ENCODE assay signal across 8 cellular contexts in the genomic region with DNA sequence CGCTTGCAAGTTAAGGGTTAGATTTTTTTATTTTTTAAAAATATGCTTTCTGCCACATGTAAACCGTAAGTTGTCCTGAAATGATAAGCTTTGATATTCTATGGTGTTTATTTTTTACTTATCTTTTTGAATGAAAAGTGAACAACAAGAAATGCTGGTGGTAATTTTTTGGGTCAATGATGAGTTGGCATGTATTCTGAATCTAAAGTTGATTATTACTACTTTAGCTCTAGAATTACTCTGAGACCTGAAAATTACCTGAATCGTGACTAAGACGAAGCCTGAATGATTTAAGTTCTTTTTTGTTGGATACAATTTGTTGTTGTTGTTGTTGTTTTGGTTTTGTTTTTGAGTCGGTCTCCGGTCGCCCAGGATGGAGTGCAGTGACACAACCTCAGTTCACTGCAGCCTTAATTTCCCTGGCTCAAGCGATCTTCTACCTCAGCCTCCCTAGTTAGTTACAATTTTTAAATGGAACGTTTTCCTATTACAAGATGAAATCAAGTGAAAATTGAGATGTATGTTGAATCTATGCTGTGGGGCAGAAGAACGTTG. TPM values are rescaled to one million over a fixed set of nuclear protein-coding genes. Genes with fewer than 3 reads are reported as not detected.
DNase-seq lines count a peak whose midpoint lies in the region; ATAC-seq and TF ChIP-seq lines count a peak whose summit lies in the region.

No MANE protein-coding gene starts in this region.

- no peak for ATAC-seq in activated T-cell treated with anti-CD3 and anti-CD28 coated beads, Interleukin-2, amount 50 U/mL, for 4 hours
- ATAC-seq in HG02981 (IDR thresholded peaks at IDR 0.05; ENCODE audit: unreplicated experiment), result no peak

- H3K4me1 ChIP-seq in adipocyte (ENCODE audit: control insufficient read depth, insufficient read depth, low read length), result peaks cover 42% of the 10 kb centered on the region
- peaks cover 8 to 45% (median 35%) of the 10 kb centered on the region in 4 donors for H3K4me1 ChIP-seq in liver (ENCODE audit: control insufficient read depth in 4 of 4, insufficient read depth in 4 of 4, low read length in 3 of 4)
- peaks cover 11% of the 10 kb centered on the region for H3K4me1 ChIP-seq in thymus (ENCODE audit: control insufficient read depth, insufficient read depth, low read length)

- 2% methylated on average over 10 of the region's 10 CpGs for WGBS in liver
- 5% methylated on average over 10 of the region's 10 CpGs for WGBS in thymus

- DNase-seq in activated T-cell treated with anti-CD3 and anti-CD28 coated beads, Interleukin-2, amount 50 U/mL, for 4 hours, result no peak
- DNase-seq in activated T-cell treated with anti-CD3 and anti-CD28 coated beads, Interleukin-2, amount 50 U/mL, for 1 hour, result no peak
- peak; percentile 30 for DNase-seq in adipocyte (ENCODE audit: low read depth)
- no peak for DNase-seq in GM13977 (ENCODE audit: low spot score)
- DNase-seq in NCI-H128 (lab: John Stamatoyannopoulos, UW; ENCODE audit: unreplicated experiment), result no peak

- H3K27ac ChIP-seq in liver (ENCODE audit: low read depth in 1 of 2, low read length in 2 of 2), result peak overlapping the region in 1 of 2 donors; percentile 80
- no peak overlapping the region for H3K27ac ChIP-seq in thymus (ENCODE audit: low read depth)

- H3K36me3 Mint-ChIP-seq in activated T-cell treated with anti-CD3 and anti-CD28 coated beads, Interleukin-2, amount 50 U/mL, for 4 hours (ENCODE audit: insufficient read depth), result peaks cover 53% of the 10 kb centered on the region

- peaks cover 40% of the 10 kb centered on the region for H3K4me1 Mint-ChIP-seq in activated T-cell treated with anti-CD3 and anti-CD28 coated beads, Interleukin-2, amount 50 U/mL, for 4 hours (ENCODE audit: low read depth)

- peak overlapping the region; percentile 96 for H3K4me3 Mint-ChIP-seq in activated T-cell treated with anti-CD3 and anti-CD28 coated beads, Interleukin-2, amount 50 U/mL, for 4 hours

- H3K9me3 ChIP-seq in adipocyte (ENCODE audit: control insufficient read depth, low read length) (no peaks in the 10 kb centered on the region), liver (ENCODE audit: control insufficient read depth in 4 of 4, low read length in 3 of 4) (no peaks in the 10 kb centered on the region), thymus (ENCODE audit: control insufficient read depth) (no peaks in the 10 kb centered on the region)

- in situ Hi-C loops in GM13977 (cut with MboI; ENCODE audit: low pct_unique_long_range_greater_than_20kb, low sequenced_read_pairs, unreplicated experiment), result no loop called here

- peak overlapping the region; percentile 99 for H3K9ac ChIP-seq in adipocyte (ENCODE audit: low read length)
- peak overlapping the region; percentile 92 to 94 for H3K9ac ChIP-seq in liver (ENCODE audit: low read depth in 1 of 2, low read length in 2 of 2)

- peaks cover 41% of the 10 kb centered on the region for H3K36me3 ChIP-seq in adipocyte (ENCODE audit: control insufficient read depth, insufficient read depth, low read length, severe bottlenecking)
- H3K36me3 ChIP-seq in liver (ENCODE audit: control insufficient read depth in 4 of 4, insufficient read depth in 3 of 4, low read depth in 1 of 4, low read length in 3 of 4), result peaks cover under 1 to 10% (median 4%) of the 10 kb centered on the region in 4 donors
- H3K36me3 ChIP-seq in thymus (ENCODE audit: control insufficient read depth, insufficient read depth), result peaks cover 6% of the 10 kb centered on the region

- no peak for TF ChIP-seq RAD21 in liver (IDR thresholded peaks at IDR 0.05)

- H3K27me3 ChIP-seq in adipocyte (replicated peaks; ENCODE audit: control insufficient read depth, insufficient read depth, low read length), result no peaks in the 10 kb centered on the region
- no peaks in the 10 kb centered on the region for H3K27me3 ChIP-seq in liver (ENCODE audit: control insufficient read depth in 4 of 4, insufficient read depth in 4 of 4, low read length in 3 of 4)
- H3K27me3 ChIP-seq in thymus (ENCODE audit: control insufficient read depth, insufficient read depth), result no peaks in the 10 kb centered on the region

- no peaks in the 10 kb centered on the region for H3K9me3 Mint-ChIP-seq in activated T-cell treated with anti-CD3 and anti-CD28 coated beads, Interleukin-2, amount 50 U/mL, for 4 hours

- H3K4me3 ChIP-seq in adipocyte (ENCODE audit: low read length) (peak overlapping the region; percentile 99), liver (ENCODE audit: low read depth in 1 of 3, low read length in 3 of 3) (peak overlapping the region; percentile 59 to 91 (median 89)), thymus (ENCODE audit: low read length) (peak overlapping the region; percentile 96)

- TF ChIP-seq CTCF in liver (IDR thresholded peaks at IDR 0.05; ENCODE audit: low read depth, low read length, missing input control) (no peak), GM13977 (IDR thresholded peaks at IDR 0.05; ENCODE audit: extremely low read depth, insufficient read depth, missing control alignments) (no peak)

- no peaks in the 10 kb centered on the region for H3K27me3 Mint-ChIP-seq in activated T-cell treated with anti-CD3 and anti-CD28 coated beads, Interleukin-2, amount 50 U/mL, for 4 hours (ENCODE audit: low read depth)

TF ChIP-seq in liver, 16 proteins besides CTCF, POLR2A, EP300 and RAD21:
- TF ChIP-seq GABPA (IDR thresholded peaks at IDR 0.05 in 1 of 2, conservative IDR thresholded peaks at IDR 0.05 in 1 of 2) (no peak), EGR1 (IDR thresholded peaks at IDR 0.05; ENCODE audit: low read depth in 2 of 2) (no peak), JUND (IDR thresholded peaks at IDR 0.05) (no peak), HNF4G (IDR thresholded peaks at IDR 0.05) (no peak), FOXA2 (IDR thresholded peaks at IDR 0.05) (no peak), TAF1 (conservative IDR thresholded peaks at IDR 0.05) (no peak), RXRA (IDR thresholded peaks at IDR 0.05) (no peak)
- TF ChIP-seq, protein P1, sequence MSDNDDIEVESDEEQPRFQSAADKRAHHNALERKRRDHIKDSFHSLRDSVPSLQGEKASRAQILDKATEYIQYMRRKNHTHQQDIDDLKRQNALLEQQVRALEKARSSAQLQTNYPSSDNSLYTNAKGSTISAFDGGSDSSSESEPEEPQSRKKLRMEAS (IDR thresholded peaks at IDR 0.05), result no peak
- TF ChIP-seq, protein P2, sequence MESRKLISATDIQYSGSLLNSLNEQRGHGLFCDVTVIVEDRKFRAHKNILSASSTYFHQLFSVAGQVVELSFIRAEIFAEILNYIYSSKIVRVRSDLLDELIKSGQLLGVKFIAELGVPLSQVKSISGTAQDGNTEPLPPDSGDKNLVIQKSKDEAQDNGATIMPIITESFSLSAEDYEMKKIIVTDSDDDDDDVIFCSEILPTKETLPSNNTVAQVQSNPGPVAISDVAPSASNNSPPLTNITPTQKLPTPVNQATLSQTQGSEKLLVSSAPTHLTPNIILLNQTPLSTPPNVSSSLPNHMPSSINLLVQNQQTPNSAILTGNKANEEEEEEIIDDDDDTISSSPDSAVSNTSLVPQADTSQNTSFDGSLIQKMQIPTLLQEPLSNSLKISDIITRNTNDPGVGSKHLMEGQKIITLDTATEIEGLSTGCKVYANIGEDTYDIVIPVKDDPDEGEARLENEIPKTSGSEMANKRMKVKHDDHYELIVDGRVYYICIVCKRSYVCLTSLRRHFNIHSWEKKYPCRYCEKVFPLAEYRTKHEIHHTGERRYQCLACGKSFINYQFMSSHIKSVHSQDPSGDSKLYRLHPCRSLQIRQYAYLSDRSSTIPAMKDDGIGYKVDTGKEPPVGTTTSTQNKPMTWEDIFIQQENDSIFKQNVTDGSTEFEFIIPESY (IDR thresholded peaks at IDR 0.05), result no peak
- TF ChIP-seq, protein P3, sequence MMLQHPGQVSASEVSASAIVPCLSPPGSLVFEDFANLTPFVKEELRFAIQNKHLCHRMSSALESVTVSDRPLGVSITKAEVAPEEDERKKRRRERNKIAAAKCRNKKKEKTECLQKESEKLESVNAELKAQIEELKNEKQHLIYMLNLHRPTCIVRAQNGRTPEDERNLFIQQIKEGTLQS (IDR thresholded peaks at IDR 0.05), result no peak

RNA-seq across cellular contexts. Expression of a gene that starts 0.9 kb away (rescaled TPM):
- total RNA-seq in activated T-cell treated with anti-CD3 and anti-CD28 coated beads, Interleukin-2, amount 50 U/mL, for 4 hours, result 100 to 1,000 TPM; 292 to 334 (median 324) TPM
- total RNA-seq in liver, result 10 to 100 TPM; 53.9 to 74.8 TPM
- 10 to 100 TPM; 24.3 to 40.6 TPM for polyA plus RNA-seq in liver
- polyA plus RNA-seq in thymus, result 83.4 TPM

RNA-seq across cellular contexts. Expression of a gene that starts 9.7 kb away (rescaled TPM):
- total RNA-seq in activated T-cell treated with anti-CD3 and anti-CD28 coated beads, Interleukin-2, amount 50 U/mL, for 4 hours, result under 1 TPM; 0.28 to 0.45 (median 0.41) TPM
- under 1 TPM; 0.08 to 0.14 TPM for total RNA-seq in liver
- polyA plus RNA-seq in liver (not detected), thymus (0.89 TPM)
